Comparison of ENCODE assay signal across 28 cellular contexts in genomic region chr11:19216021-19216420, GRCh38. TPM values are rescaled to one million over a fixed set of nuclear protein-coding genes. Genes with fewer than 3 reads are reported as not detected.
"Had no signal": no experiment of that assay in that cellular context is flagged by ENCODE, and none has a peak within 500 bp of the region (broad histone marks: within the 10 kb centered on the region; RNA-seq: fewer than 3 reads in every experiment).

No MANE protein-coding gene starts in this region.

- H3K36me3 ChIP-seq: brain microvascular endothelial cell, WERI-Rb-1 had no signal

- H3K27ac ChIP-seq: brain microvascular endothelial cell, WERI-Rb-1 had no signal

- H3K27me3 ChIP-seq: brain microvascular endothelial cell had no signal

- DNase-seq: activated CD4-positive, alpha-beta memory T cell treated with anti-CD3 and anti-CD28 coated beads, Interleukin-2, amount 10 ng/mL, durations not matched to agents 7 days and 5 days; activated CD4-positive, alpha-beta T cell treated with anti-CD3 and anti-CD28 coated beads for 1 hour; activated CD4-positive, alpha-beta T cell treated with anti-CD3 and anti-CD28 coated beads for 48 hours; activated CD4-positive, CD25-positive, alpha-beta regulatory T cell; activated CD8-positive, alpha-beta memory T cell treated with anti-CD3 and anti-CD28 coated beads for 24 hours; activated CD8-positive, alpha-beta memory T cell treated with anti-CD3 and anti-CD28 coated beads, Interleukin-2, amount 10 ng/mL, durations not matched to agents 7 days and 5 days; activated CD8-positive, alpha-beta memory T cell treated with anti-CD3 and anti-CD28 coated beads, Interleukin-2, amount 50 U/mL, for 48 hours; activated effector memory CD4-positive, alpha-beta T cell treated with Interleukin-2 at 50 U/mL for 16 hours; activated naive CD4-positive, alpha-beta T cell treated with anti-CD3 and anti-CD28 coated beads, Interleukin-2, amount 10 ng/mL, durations not matched to agents 7 days and 5 days; activated naive CD8-positive, alpha-beta T cell treated with anti-CD3 and anti-CD28 coated beads, Interleukin-2, amount 50 U/mL, for 24 hours; activated T-cell treated with anti-CD3 and anti-CD28 coated beads, Interleukin-2, amount 50 U/mL, for 48 hours; anterior cingulate cortex; brain microvascular endothelial cell; central memory CD4-positive, alpha-beta T cell; KG1; MV-4-11; NCI-H1092; NCI-H1436 treated with DMSO at 0.1 percent for 48 hours; NCI-H1694 treated with DMSO at 0.1 percent for 48 hours; NCI-H2029; NCI-H345; NCI-H524 treated with DMSO at 0.1 percent for 48 hours; NK-92 treated with Interleukin-12 subunit alpha and Interleukin-12 subunit beta, amount 100 ng/mL, for 24 hours; SIG-M5; WERI-Rb-1 had no signal

RNA-seq across cellular contexts. Expression of gene CSRP3, which starts 14.2 kb away (rescaled TPM):
- total RNA-seq: activated CD4-positive, alpha-beta memory T cell treated with anti-CD3 and anti-CD28 coated beads, Interleukin-2, amount 10 ng/mL, durations not matched to agents 7 days and 5 days; activated CD8-positive, alpha-beta memory T cell treated with anti-CD3 and anti-CD28 coated beads, Interleukin-2, amount 10 ng/mL, durations not matched to agents 7 days and 5 days; MCF 10A; NCI-H460; RPMI7951 had no signal
